In genomic region chr12:18323159-18323558, GRCh38 we compare ENCODE assay signal across 16 cellular contexts.
A peak's percentile ranks its signal among the peaks of the same experiment; 100 is the strongest.
DNase-seq lines count a peak whose midpoint lies in the region; ATAC-seq and TF ChIP-seq lines count a peak whose summit lies in the region.
"Had no signal": no experiment of that assay in that cellular context is flagged by ENCODE, and none has a peak within 500 bp of the region (broad histone marks: within the 10 kb centered on the region; RNA-seq: fewer than 3 reads in every experiment).

No MANE protein-coding gene starts in this region.

- no peaks in the 10 kb centered on the region for H3K9me1 ChIP-seq in IMR-90 (ENCODE audit: insufficient read depth, low read length)

- no peak overlapping the region for H2BK120ac ChIP-seq in IMR-90 (ENCODE audit: low read depth, low read length)

- no peak overlapping the region for H3K23ac ChIP-seq in IMR-90 (ENCODE audit: low read depth, low read length)

- no peak overlapping the region for H4K5ac ChIP-seq in IMR-90 (ENCODE audit: low read depth, low read length)

- in situ Hi-C loops in IMR-90 (cut with MboI; ENCODE audit: low sequenced_read_pairs) (no loop called here), GM13976 (cut with MboI; ENCODE audit: low sequenced_read_pairs, unreplicated experiment) (no loop called here)

- H3K4me3 ChIP-seq in IMR-90 (ENCODE audit: insufficient read depth, low read depth, low read length) (no peak overlapping the region), cardiac fibroblast (replicated peaks in 1 of 2; ENCODE audit: low read depth in 2 of 2, low read length in 2 of 2) (no peak overlapping the region)
- H3K4me3 ChIP-seq: tibial artery had no signal

- ATAC-seq in IMR-90 (ENCODE audit: low read depth) (peak; percentile 82), HG02938 (IDR thresholded peaks at IDR 0.05; ENCODE audit: unreplicated experiment) (no peak)
- ATAC-seq: stimulated activated effector memory CD8-positive, alpha-beta T cell treated with anti-CD3 and anti-CD28 coated beads, Interleukin-12 subunit alpha, Interleukin-12 subunit beta, amount 100 ng/mL, for 72 hours had no signal

- H3K9ac ChIP-seq in IMR-90 (ENCODE audit: low read depth, low read length), result no peak overlapping the region

- no TSS peak for BruUV-seq in IMR-90 (replicated peaks; lab: Mats Ljungman, UMichigan)

- intact Hi-C loops in IMR-90 (cut with micrococcal nuclease), result no loop called here
- intact Hi-C loops in activated naive CD4-positive, alpha-beta T cell treated with anti-CD3 and anti-CD28 coated beads for 36 hours (cut with micrococcal nuclease), result no loop called here

- TF ChIP-seq RAD21 in IMR-90 (IDR thresholded peaks at IDR 0.05; ENCODE audit: low read length), result no peak

- H2AK5ac ChIP-seq in IMR-90 (ENCODE audit: low read depth, low read length), result no peak overlapping the region

- H3K9me3 Mint-ChIP-seq in activated naive CD4-positive, alpha-beta T cell treated with anti-CD3 and anti-CD28 coated beads for 36 hours, result peaks cover 2% of the 10 kb centered on the region

- H2BK15ac ChIP-seq in IMR-90 (ENCODE audit: low read depth, low read length), result no peak overlapping the region

- no peak overlapping the region for H3K27ac Mint-ChIP-seq in activated naive CD4-positive, alpha-beta T cell treated with anti-CD3 and anti-CD28 coated beads for 36 hours
- H3K27ac Mint-ChIP-seq: stimulated activated effector memory CD8-positive, alpha-beta T cell treated with anti-CD3 and anti-CD28 coated beads, Interleukin-12 subunit alpha, Interleukin-12 subunit beta, amount 100 ng/mL, for 72 hours had no signal

- no peak overlapping the region for H3K56ac ChIP-seq in IMR-90 (ENCODE audit: extremely low read depth, insufficient read depth, low read length)

- no peaks in the 10 kb centered on the region for H3K79me1 ChIP-seq in IMR-90 (ENCODE audit: low read depth in 1 of 2, low read length in 2 of 2)

- no peak overlapping the region for H3K4me3 Mint-ChIP-seq in activated naive CD4-positive, alpha-beta T cell treated with anti-CD3 and anti-CD28 coated beads for 36 hours
- H3K4me3 Mint-ChIP-seq: stimulated activated effector memory CD8-positive, alpha-beta T cell treated with anti-CD3 and anti-CD28 coated beads, Interleukin-12 subunit alpha, Interleukin-12 subunit beta, amount 100 ng/mL, for 72 hours had no signal

- no peak for TF ChIP-seq POLR2A in IMR-90 (IDR thresholded peaks at IDR 0.05; ENCODE audit: low read depth, low read length)

- no peak overlapping the region for H3K4me2 ChIP-seq in IMR-90 (ENCODE audit: low read depth, low read length)

- no peak overlapping the region for H3K27ac ChIP-seq in IMR-90 (ENCODE audit: insufficient read depth, low read length)
- H3K27ac ChIP-seq: tibial artery had no signal

- no peak overlapping the region for H2BK5ac ChIP-seq in IMR-90 (ENCODE audit: low read depth, low read length, poor library complexity, severe bottlenecking)

- POLR2A ChIA-PET in IMR-90 (lab: Charles Lee; ENCODE audit: unreplicated experiment), result no interaction called here

- H3K36me3 Mint-ChIP-seq in activated naive CD4-positive, alpha-beta T cell treated with anti-CD3 and anti-CD28 coated beads for 36 hours (ENCODE audit: low read depth), result no peaks in the 10 kb centered on the region
- H3K36me3 Mint-ChIP-seq: stimulated activated effector memory CD8-positive, alpha-beta T cell treated with anti-CD3 and anti-CD28 coated beads, Interleukin-12 subunit alpha, Interleukin-12 subunit beta, amount 100 ng/mL, for 72 hours had no signal

- no peaks in the 10 kb centered on the region for H3K36me3 ChIP-seq in IMR-90 (ENCODE audit: control insufficient read depth, insufficient read depth, low read length)
- H3K36me3 ChIP-seq: tibial artery had no signal

- CTCF ChIA-PET in IMR-90 (lab: Yijun Ruan, JAX), result no interaction called here
- CTCF ChIA-PET in activated naive CD4-positive, alpha-beta T cell treated with anti-CD3 and anti-CD28 coated beads for 36 hours (lab: Charles Lee), result no interaction called here

- H4K20me1 ChIP-seq in IMR-90 (ENCODE audit: insufficient read depth, low read length), result no peaks in the 10 kb centered on the region

- no peak overlapping the region for H3K14ac ChIP-seq in IMR-90 (replicated peaks; ENCODE audit: low read depth, low read length)

- no peak overlapping the region for H2BK20ac ChIP-seq in IMR-90 (ENCODE audit: low read depth, low read length)

- no peak overlapping the region for H2AK9ac ChIP-seq in IMR-90 (replicated peaks; ENCODE audit: low read depth, low read length, poor library complexity)

- H4K91ac ChIP-seq in IMR-90 (ENCODE audit: insufficient read depth, low read depth, low read length), result no peak overlapping the region

- H3K27me3 ChIP-seq in IMR-90 (ENCODE audit: control insufficient read depth, insufficient read depth, low read length), result no peaks in the 10 kb centered on the region
- H3K27me3 ChIP-seq: tibial artery had no signal

- no peak for TF ChIP-seq CTCF in IMR-90 (conservative IDR thresholded peaks at IDR 0.05; ENCODE audit: low read depth, low read length)
- TF ChIP-seq CTCF in cardiac fibroblast (IDR thresholded peaks at IDR 0.05; ENCODE audit: low read depth, low read length), result no peak
- no peak for TF ChIP-seq CTCF in GM13976 (IDR thresholded peaks at IDR 0.05; ENCODE audit: borderline replicate concordance, control extremely low read depth, extremely low read depth, insufficient read depth, missing control alignments)

- H3K4me1 ChIP-seq in IMR-90 (ENCODE audit: control insufficient read depth, insufficient read depth, low read length), result no peaks in the 10 kb centered on the region; the same call in 1 of the 2 replicates
- H3K4me1 ChIP-seq: tibial artery had no signal

- H3K27me3 Mint-ChIP-seq in activated naive CD4-positive, alpha-beta T cell treated with anti-CD3 and anti-CD28 coated beads for 36 hours (ENCODE audit: low read depth), result no peaks in the 10 kb centered on the region

- no peak overlapping the region for H2AFZ ChIP-seq in IMR-90 (replicated peaks; ENCODE audit: low read length, poor library complexity)

- no peaks in the 10 kb centered on the region for H3K9me3 ChIP-seq in IMR-90 (ENCODE audit: control insufficient read depth, insufficient read depth, low read length)
- H3K9me3 ChIP-seq: tibial artery had no signal

- H3K18ac ChIP-seq in IMR-90 (ENCODE audit: low read depth, low read length), result peak overlapping the region; percentile 13; the same call in 1 of the 2 replicates

- DNase-seq in AG08396 (ENCODE audit: low spot score), result peak; percentile 26
- peak; percentile 52 for DNase-seq in IMR-90
- peak; percentile 5 to 54 for DNase-seq in cardiac fibroblast (ENCODE audit: low read depth in 2 of 2)
- peak; percentile 51 for DNase-seq in myocyte (ENCODE audit: low read depth)
- DNase-seq in activated naive CD4-positive, alpha-beta T cell treated with anti-CD3 and anti-CD28 coated beads for 36 hours, result no peak
- no peak for DNase-seq in GM13976 (ENCODE audit: low spot score)
- no peak for DNase-seq in HT-29 (ENCODE audit: low spot score)
- DNase-seq: ACHN; activated CD4-positive, alpha-beta T cell treated with anti-CD3 and anti-CD28 coated beads, Interleukin-2, amount 50 U/mL, for 1 hour; activated gamma-delta T cell; amygdala; foreskin melanocyte; RPMI8226; tibial artery had no signal

- no peaks in the 10 kb centered on the region for H3K4me1 Mint-ChIP-seq in activated naive CD4-positive, alpha-beta T cell treated with anti-CD3 and anti-CD28 coated beads for 36 hours (ENCODE audit: low read depth)
- H3K4me1 Mint-ChIP-seq: stimulated activated effector memory CD8-positive, alpha-beta T cell treated with anti-CD3 and anti-CD28 coated beads, Interleukin-12 subunit alpha, Interleukin-12 subunit beta, amount 100 ng/mL, for 72 hours had no signal

- H3K4ac ChIP-seq in IMR-90 (ENCODE audit: low read depth, low read length), result no peak overlapping the region

- dilution Hi-C loops in IMR-90 (cut with HindIII; ENCODE audit: low sequenced_read_pairs, unreplicated experiment), result no loop called here

- H4K8ac ChIP-seq in IMR-90 (ENCODE audit: low read depth in 2 of 2, low read length in 2 of 2), result no peak overlapping the region

TF ChIP-seq in IMR-90, 13 proteins besides CTCF, POLR2A, EP300 and RAD21:
- TF ChIP-seq NFE2L2 (IDR thresholded peaks at IDR 0.05; ENCODE audit: low read depth, low read length), result no peak
- no peak for TF ChIP-seq BHLHE40 (IDR thresholded peaks at IDR 0.05; ENCODE audit: low read depth, low read length)
- TF ChIP-seq USF2 (IDR thresholded peaks at IDR 0.05; ENCODE audit: low read depth, low read length), result no peak
- TF ChIP-seq MXI1 (IDR thresholded peaks at IDR 0.05; ENCODE audit: borderline replicate concordance, low read depth, low read length), result no peak
- no peak for TF ChIP-seq CHD1 (IDR thresholded peaks at IDR 0.05; ENCODE audit: low read depth, low read length)
- no peak for TF ChIP-seq MAZ (IDR thresholded peaks at IDR 0.05; ENCODE audit: borderline replicate concordance, low read depth, low read length)
- no peak for TF ChIP-seq RCOR1 (IDR thresholded peaks at IDR 0.05; ENCODE audit: insufficient replicate concordance, low read length)
- no peak for TF ChIP-seq ELK1 (IDR thresholded peaks at IDR 0.05; ENCODE audit: borderline replicate concordance, low read depth, low read length)
- TF ChIP-seq FOS (IDR thresholded peaks at IDR 0.05; ENCODE audit: low read depth, low read length), result no peak
- no peak for TF ChIP-seq SMC3 (IDR thresholded peaks at IDR 0.05; ENCODE audit: low read depth, low read length)
- TF ChIP-seq CEBPB (IDR thresholded peaks at IDR 0.05; ENCODE audit: low read depth, low read length), result no peak
- no peak for TF ChIP-seq MAFK (IDR thresholded peaks at IDR 0.05; ENCODE audit: low read depth, low read length)
- TF ChIP-seq RFX5 (IDR thresholded peaks at IDR 0.05; ENCODE audit: low read depth, low read length), result no peak
TF ChIP-seq in IMR-90: peak in this region for 0.

Comparison
In these comparisons a context has a peak if more than half of its experiments do, and no peak if none do; other contexts are left out.
1. DNase-seq: peak in AG08396 (single experiment), IMR-90 (single experiment), cardiac fibroblast (2 of 2) and myocyte (single experiment); none in activated naive CD4-positive, alpha-beta T cell treated with anti-CD3 and anti-CD28 coated beads for 36 hours (single experiment), GM13976 (single experiment) and HT-29 (single experiment).